Comparison of ENCODE assay signal across 8 cellular contexts in genomic region chr19:58544591-58545285, GRCh38. TPM values are rescaled to one million over a fixed set of nuclear protein-coding genes. Genes with fewer than 3 reads are reported as not detected.
A peak's percentile ranks its signal among the peaks of the same experiment; 100 is the strongest.
DNase-seq lines count a peak whose midpoint lies in the region; ATAC-seq, FAIRE-seq and TF ChIP-seq lines count a peak whose summit lies in the region.

No MANE protein-coding gene starts in this region.

- peak; percentile 62 for ATAC-seq in body of pancreas
- peak; percentile 32 for ATAC-seq in left colon

- intact Hi-C loops in body of pancreas (cut with DNase I), result no loop called here
- intact Hi-C loops in left colon (cut with DNase I, micrococcal nuclease), result no loop called here

- H3K4me1 ChIP-seq in HEK293 (ENCODE audit: control insufficient read depth, insufficient read depth, low read length) (peaks cover 13% of the 10 kb centered on the region), body of pancreas (peaks cover 27% of the 10 kb centered on the region)

- no peak; the same call in 1 of the 2 replicates for TF ChIP-seq POLR2A in GM12891 (IDR thresholded peaks at IDR 0.05; ENCODE audit: low read depth, low read length)
- TF ChIP-seq POLR2A in body of pancreas (IDR thresholded peaks at IDR 0.05), result no peak

- H3K4me3 ChIP-seq in HEK293 (ENCODE audit: low read depth, low read length) (peak overlapping the region; percentile 67), body of pancreas (peak overlapping the region; percentile 66 to 85)

- WGBS in body of pancreas, 2 donors, result 0% methylated on average over 6 to 71 of the region's 92 CpGs

- H3K27me3 ChIP-seq in body of pancreas, result no peaks in the 10 kb centered on the region

- FAIRE-seq in GM12891 (lab: Jason Lieb, UNC), result no peak

- CTCF ChIA-PET in HEK293 (lab: Yijun Ruan, JAX), result interaction anchor here (1.3 to 1.9 kb wide), 2 partner anchors 10 to 24 kb away, joined by 6 to 19 read pairs; partner anchors contain the start of genes CHMP2A and ZBTB45

- H3K27ac ChIP-seq in HEK293 (ENCODE audit: extremely low read depth, low read depth, low read length) (peak overlapping the region; percentile 99), body of pancreas (peak overlapping the region; percentile 93 to 99 (median 98))

- H3K9me3 ChIP-seq in HEK293 (ENCODE audit: control insufficient read depth, insufficient read depth, low read depth, low read length), result no peaks in the 10 kb centered on the region
- no peaks in the 10 kb centered on the region for H3K9me3 ChIP-seq in body of pancreas

- DNase-seq in GM12891 (ENCODE audit: insufficient read length, low spot score), result peak; percentile 95
- peak; percentile 28 for DNase-seq in NCI-H460 (ENCODE audit: extremely low read depth, low read depth)
- peak in 1 of 4 donors; percentile 42 for DNase-seq in body of pancreas
- peak in 1 of 2 donors; percentile 53 for DNase-seq in left colon
- peak; percentile 63 for DNase-seq in stimulated activated CD8-positive, alpha-beta memory T cell treated with anti-CD3 and anti-CD28 coated beads, Interleukin-4, amount 100 ng/mL, for 24 hours (ENCODE audit: low read depth)
- no peak for DNase-seq in DMS79 (lab: John Stamatoyannopoulos, UW)
- no peak for DNase-seq in NCI-H82 treated with DMSO at 0.1 percent for 48 hours (lab: John Stamatoyannopoulos, UW; ENCODE audit: unreplicated experiment)

- no peak for TF ChIP-seq CTCF in HEK293 (tag by site-specific recombination; IDR thresholded peaks at IDR 0.05)
- TF ChIP-seq CTCF in body of pancreas (IDR thresholded peaks at IDR 0.05), result no peak

- H3K36me3 ChIP-seq in HEK293 (ENCODE audit: control insufficient read depth in 2 of 2, insufficient read depth in 1 of 2, low read length in 2 of 2) (peaks cover 17 to 49% of the 10 kb centered on the region in 2 experiments; a peak in 2 of 3 replicates), body of pancreas (replicated peaks in 1 of 2; ENCODE audit: insufficient read depth in 1 of 2, low read depth in 2 of 2) (peaks cover 12 to 24% of the 10 kb centered on the region in 2 donors)

- POLR2A ChIA-PET in HEK293 (lab: Yijun Ruan, JAX), result interaction anchor here (0.6 to 4.4 kb wide), 26 partner anchors 9 to 362 kb away, joined by 3 to 128 read pairs (median 8); partner anchors contain the start of genes CHMP2A, MZF1, RPS5 and UBE2M

TF ChIP-seq in GM12891, 5 proteins besides CTCF, POLR2A, EP300 and RAD21:
- TF ChIP-seq POU2F2 (IDR thresholded peaks at IDR 0.05; ENCODE audit: low read depth, low read length), result no peak
- no peak for TF ChIP-seq TAF1 (IDR thresholded peaks at IDR 0.05; ENCODE audit: low read depth, low read length)
- TF ChIP-seq PAX5 (IDR thresholded peaks at IDR 0.05; ENCODE audit: insufficient read depth, low read length, severe bottlenecking), result no peak
- no peak for TF ChIP-seq SPI1 (IDR thresholded peaks at IDR 0.05; ENCODE audit: low read depth, low read length)

TF ChIP-seq in HEK293, 187 proteins besides CTCF, POLR2A, EP300 and RAD21:
- no peak for TF ChIP-seq ZNF704 (tag by site-specific recombination; IDR thresholded peaks at IDR 0.05)
- TF ChIP-seq ZNF513 (tag by site-specific recombination; IDR thresholded peaks at IDR 0.05), result 0 out of 2 replicates have a peak, but pooled peaks have one; percentile 19
- TF ChIP-seq HIC1 (tag by site-specific recombination; IDR thresholded peaks at IDR 0.05), result 0 out of 2 replicates have a peak, but pooled peaks have one; percentile 24
- no peak for TF ChIP-seq WT1 (tag by site-specific recombination; IDR thresholded peaks at IDR 0.05)
- peak; percentile 58 for TF ChIP-seq ZBTB6 (tag by site-specific recombination; IDR thresholded peaks at IDR 0.05)
- TF ChIP-seq PBX3 (CRISPR knock-in tag; IDR thresholded peaks at IDR 0.05), result 0 out of 2 replicates have a peak, but pooled peaks have one; percentile 2
- 0 out of 2 replicates have a peak, but pooled peaks have one; percentile 19 for TF ChIP-seq ZXDB (tag by site-specific recombination; IDR thresholded peaks at IDR 0.05)

RNA-seq across cellular contexts. Expression of gene TRIM28, which starts 0.9 kb away (rescaled TPM):
- polyA plus RNA-seq in GM12891 (2012; ENCODE audit: low read depth, missing spikeins), result 367 TPM
- total RNA-seq in NCI-H460 (2014; rRNA removed; shearing (Covaris generic)), result 246 and 252 TPM in 2 replicates
- 540 and 555 TPM in 2 replicates for polyA plus RNA-seq in NCI-H460 (2014; cell fraction: nucleus; rRNA removed)
- 100 to 1,000 TPM; 244 to 273 TPM for total RNA-seq in body of pancreas
- total RNA-seq in left colon, result 100 to 1,000 TPM; 171 to 184 TPM

RNA-seq across cellular contexts. Expression of gene CHMP2A, which starts 10.2 kb away (rescaled TPM):
- 146 TPM for polyA plus RNA-seq in GM12891 (2012; ENCODE audit: low read depth, missing spikeins)
- 102 and 105 TPM in 2 replicates for total RNA-seq in NCI-H460 (2014; rRNA removed; shearing (Covaris generic))
- polyA plus RNA-seq in NCI-H460 (2014; cell fraction: nucleus; rRNA removed), result 60.0 and 82.1 TPM in 2 replicates
- total RNA-seq in body of pancreas (10 to 100 TPM; 22.7 to 66.4 TPM), left colon (100 to 1,000 TPM; 204 to 215 TPM)

RNA-seq across cellular contexts. Expression of gene UBE2M, which starts 13.7 kb away (rescaled TPM):
- polyA plus RNA-seq in GM12891 (2012; ENCODE audit: low read depth, missing spikeins), result 61.5 TPM
- total RNA-seq in NCI-H460 (2014; rRNA removed; shearing (Covaris generic)), result 90.5 and 94.6 TPM in 2 replicates
- polyA plus RNA-seq in NCI-H460 (2014; cell fraction: nucleus; rRNA removed), result 59.2 and 72.7 TPM in 2 replicates
- total RNA-seq in body of pancreas (10 to 100 TPM; 10.5 to 11.7 TPM), left colon (10 to 100 TPM; 55.8 to 70.4 TPM)

RNA-seq across cellular contexts. Expression of gene ZBTB45, which starts 25.1 kb away (rescaled TPM):
- 6.1 TPM for polyA plus RNA-seq in GM12891 (2012; ENCODE audit: low read depth, missing spikeins)
- total RNA-seq in NCI-H460 (2014; rRNA removed; shearing (Covaris generic)), result 3.8 and 4.9 TPM in 2 replicates
- polyA plus RNA-seq in NCI-H460 (2014; cell fraction: nucleus; rRNA removed), result 4.4 and 5.5 TPM in 2 replicates
- total RNA-seq in body of pancreas (10 to 100 TPM in 1 of 2 donors, 1 to 10 TPM in 1; 9.9 to 12.9 TPM), left colon (10 to 100 TPM; 13.7 to 14.3 TPM)

RNA-seq across cellular contexts. Expression of gene MZF1, which starts 28.4 kb away (rescaled TPM):
- 7.4 TPM for polyA plus RNA-seq in GM12891 (2012; ENCODE audit: low read depth, missing spikeins)
- 16.5 and 20.8 TPM in 2 replicates for total RNA-seq in NCI-H460 (2014; rRNA removed; shearing (Covaris generic))
- 89.2 and 128 TPM in 2 replicates for polyA plus RNA-seq in NCI-H460 (2014; cell fraction: nucleus; rRNA removed)
- total RNA-seq in body of pancreas (10 to 100 TPM; 31.4 to 59.3 TPM), left colon (10 to 100 TPM; 22.8 to 28.9 TPM)

Comparison
In these comparisons a context has a peak if more than half of its experiments do, and no peak if none do; other contexts are left out.
1. DNase-seq: peak in GM12891 (single experiment), NCI-H460 (single experiment) and stimulated activated CD8-positive, alpha-beta memory T cell treated with anti-CD3 and anti-CD28 coated beads, Interleukin-4, amount 100 ng/mL, for 24 hours (single experiment); none in DMS79 (single experiment) and NCI-H82 treated with DMSO at 0.1 percent for 48 hours (single experiment).